Comparison of ENCODE assay signal across 3 cellular contexts in the genomic region with DNA sequence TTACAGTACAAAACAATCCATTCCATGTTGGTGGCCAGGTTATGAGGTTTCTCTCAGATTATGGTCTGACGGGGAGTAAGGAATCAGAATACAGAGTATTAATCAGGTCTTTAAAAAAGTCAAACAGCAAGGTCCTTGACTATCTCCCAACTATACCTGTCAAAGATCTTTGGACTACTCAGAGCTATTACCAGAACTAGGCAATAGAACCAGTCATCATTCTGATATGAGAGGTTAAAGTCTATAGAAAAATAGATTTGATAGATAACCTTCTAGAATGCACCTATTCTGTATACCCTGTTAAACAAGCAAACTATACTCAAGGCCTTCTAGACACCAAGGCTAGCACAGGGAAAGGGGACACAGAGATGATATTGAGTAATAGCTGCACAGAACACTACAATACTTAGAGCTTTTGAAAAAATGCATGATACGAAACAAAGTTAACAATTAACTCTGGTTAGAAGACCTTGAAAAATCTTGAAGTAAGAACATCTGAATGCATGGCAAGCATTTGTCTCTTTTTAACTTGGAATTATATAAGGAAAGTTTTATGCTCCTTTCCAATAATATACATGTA.
TF ChIP-seq lines count a peak whose summit lies in the region.

No MANE protein-coding gene starts in this region.

TF ChIP-seq in SK-N-SH, 30 proteins besides CTCF, POLR2A, EP300 and RAD21 (continued from another document and continues in another):
- TF ChIP-seq GABPA (IDR thresholded peaks at IDR 0.05; ENCODE audit: low read depth) (no peak), EZH2phosphoT487 (IDR thresholded peaks at IDR 0.05; ENCODE audit: borderline replicate concordance, low read depth) (no peak), FOXJ3 (CRISPR knock-in tag; IDR thresholded peaks at IDR 0.05) (no peak), MEF2A (IDR thresholded peaks at IDR 0.05; ENCODE audit: borderline replicate concordance, low read depth) (no peak), RXRA (IDR thresholded peaks at IDR 0.05; ENCODE audit: borderline replicate concordance, low read depth) (no peak), TEAD4 (IDR thresholded peaks at IDR 0.05; ENCODE audit: borderline replicate concordance, insufficient read depth) (no peak), ELF1 (IDR thresholded peaks at IDR 0.05) (no peak), FOSL2 (IDR thresholded peaks at IDR 0.05; ENCODE audit: borderline replicate concordance, low read depth) (no peak), YY1 (IDR thresholded peaks at IDR 0.05; ENCODE audit: low read depth) (no peak), SIN3A (IDR thresholded peaks at IDR 0.05; ENCODE audit: borderline replicate concordance, low read depth, low read length) (no peak)
- TF ChIP-seq, protein P1, sequence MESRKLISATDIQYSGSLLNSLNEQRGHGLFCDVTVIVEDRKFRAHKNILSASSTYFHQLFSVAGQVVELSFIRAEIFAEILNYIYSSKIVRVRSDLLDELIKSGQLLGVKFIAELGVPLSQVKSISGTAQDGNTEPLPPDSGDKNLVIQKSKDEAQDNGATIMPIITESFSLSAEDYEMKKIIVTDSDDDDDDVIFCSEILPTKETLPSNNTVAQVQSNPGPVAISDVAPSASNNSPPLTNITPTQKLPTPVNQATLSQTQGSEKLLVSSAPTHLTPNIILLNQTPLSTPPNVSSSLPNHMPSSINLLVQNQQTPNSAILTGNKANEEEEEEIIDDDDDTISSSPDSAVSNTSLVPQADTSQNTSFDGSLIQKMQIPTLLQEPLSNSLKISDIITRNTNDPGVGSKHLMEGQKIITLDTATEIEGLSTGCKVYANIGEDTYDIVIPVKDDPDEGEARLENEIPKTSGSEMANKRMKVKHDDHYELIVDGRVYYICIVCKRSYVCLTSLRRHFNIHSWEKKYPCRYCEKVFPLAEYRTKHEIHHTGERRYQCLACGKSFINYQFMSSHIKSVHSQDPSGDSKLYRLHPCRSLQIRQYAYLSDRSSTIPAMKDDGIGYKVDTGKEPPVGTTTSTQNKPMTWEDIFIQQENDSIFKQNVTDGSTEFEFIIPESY (IDR thresholded peaks at IDR 0.05; ENCODE audit: borderline replicate concordance, low read depth) = no peak
- TF ChIP-seq, protein P2, sequence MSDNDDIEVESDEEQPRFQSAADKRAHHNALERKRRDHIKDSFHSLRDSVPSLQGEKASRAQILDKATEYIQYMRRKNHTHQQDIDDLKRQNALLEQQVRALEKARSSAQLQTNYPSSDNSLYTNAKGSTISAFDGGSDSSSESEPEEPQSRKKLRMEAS (IDR thresholded peaks at IDR 0.05; ENCODE audit: low read depth) = no peak
- TF ChIP-seq, protein P3, sequence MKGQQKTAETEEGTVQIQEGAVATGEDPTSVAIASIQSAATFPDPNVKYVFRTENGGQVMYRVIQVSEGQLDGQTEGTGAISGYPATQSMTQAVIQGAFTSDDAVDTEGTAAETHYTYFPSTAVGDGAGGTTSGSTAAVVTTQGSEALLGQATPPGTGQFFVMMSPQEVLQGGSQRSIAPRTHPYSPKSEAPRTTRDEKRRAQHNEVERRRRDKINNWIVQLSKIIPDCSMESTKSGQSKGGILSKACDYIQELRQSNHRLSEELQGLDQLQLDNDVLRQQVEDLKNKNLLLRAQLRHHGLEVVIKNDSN (IDR thresholded peaks at IDR 0.05; ENCODE audit: borderline replicate concordance, low read depth) = no peak

TF ChIP-seq in SK-N-SH treated with all-trans-retinoic acid at 6 μM for 48 hours, 23 proteins besides CTCF, POLR2A, EP300 and RAD21:
- TF ChIP-seq ARNTL (CRISPR knock-in tag; IDR thresholded peaks at IDR 0.05; ENCODE audit: borderline replicate concordance, low read depth) (no peak), ZNF8 (CRISPR knock-in tag; IDR thresholded peaks at IDR 0.05) (no peak), TCF4 (CRISPR knock-in tag; IDR thresholded peaks at IDR 0.05; ENCODE audit: borderline replicate concordance) (no peak), OSR1 (CRISPR knock-in tag; IDR thresholded peaks at IDR 0.05) (no peak), ZC3H10 (CRISPR knock-in tag; IDR thresholded peaks at IDR 0.05) (no peak)
- TF ChIP-seq, protein P4, sequence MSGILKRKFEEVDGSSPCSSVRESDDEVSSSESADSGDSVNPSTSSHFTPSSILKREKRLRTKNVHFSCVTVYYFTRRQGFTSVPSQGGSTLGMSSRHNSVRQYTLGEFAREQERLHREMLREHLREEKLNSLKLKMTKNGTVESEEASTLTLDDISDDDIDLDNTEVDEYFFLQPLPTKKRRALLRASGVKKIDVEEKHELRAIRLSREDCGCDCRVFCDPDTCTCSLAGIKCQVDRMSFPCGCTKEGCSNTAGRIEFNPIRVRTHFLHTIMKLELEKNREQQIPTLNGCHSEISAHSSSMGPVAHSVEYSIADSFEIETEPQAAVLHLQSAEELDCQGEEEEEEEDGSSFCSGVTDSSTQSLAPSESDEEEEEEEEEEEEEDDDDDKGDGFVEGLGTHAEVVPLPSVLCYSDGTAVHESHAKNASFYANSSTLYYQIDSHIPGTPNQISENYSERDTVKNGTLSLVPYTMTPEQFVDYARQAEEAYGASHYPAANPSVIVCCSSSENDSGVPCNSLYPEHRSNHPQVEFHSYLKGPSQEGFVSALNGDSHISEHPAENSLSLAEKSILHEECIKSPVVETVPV (CRISPR knock-in tag; IDR thresholded peaks at IDR 0.05) = no peak

TF ChIP-seq in HepG2, 621 proteins besides CTCF, POLR2A, EP300 and RAD21:
- TF ChIP-seq SOX6 (IDR thresholded peaks at IDR 0.05) (no peak), SOX6 (CRISPR knock-in tag; IDR thresholded peaks at IDR 0.05) (peak; percentile 32; the same call in 1 of the 2 replicates), CREB1 (IDR thresholded peaks at IDR 0.05) (no peak), CREB1 (CRISPR knock-in tag; IDR thresholded peaks at IDR 0.05) (no peak; the same call in 1 of the 2 replicates), MAFF (IDR thresholded peaks at IDR 0.05; ENCODE audit: low read depth, low read length) (no peak), RORA (CRISPR knock-in tag; IDR thresholded peaks at IDR 0.05) (no peak), FOXP1 (IDR thresholded peaks at IDR 0.05) (no peak), FOXP1 (CRISPR knock-in tag; IDR thresholded peaks at IDR 0.05) (peak; percentile 30; the same call in 1 of the 2 replicates), ZNF292 (CRISPR knock-in tag; IDR thresholded peaks at IDR 0.05; ENCODE audit: borderline replicate concordance, low read depth) (no peak), MAFK (conservative IDR thresholded peaks at IDR 0.05 in 1 of 2, IDR thresholded peaks at IDR 0.05 in 1 of 2; ENCODE audit: low read length in 2 of 2) (no peak), CEBPB (IDR thresholded peaks at IDR 0.05; ENCODE audit: borderline replicate concordance, low read depth, low read length) (peak; percentile 60; the same call in 1 of the 2 replicates), CEBPG (CRISPR knock-in tag; IDR thresholded peaks at IDR 0.05) (peak; percentile 64; the same call in 1 of the 2 replicates), RCOR2 (CRISPR knock-in tag; IDR thresholded peaks at IDR 0.05) (no peak), RBM39 (IDR thresholded peaks at IDR 0.05; ENCODE audit: low read depth, low read length, poor library complexity, severe bottlenecking) (no peak), SOX13 (IDR thresholded peaks at IDR 0.05) (no peak), SOX13 (CRISPR knock-in tag; conservative IDR thresholded peaks at IDR 0.05 in 1 of 2, IDR thresholded peaks at IDR 0.05 in 1 of 2) (peak in 1 of 2 experiments; percentile 52; a peak in 2 of 4 replicates), TEAD3 (CRISPR knock-in tag; optimal IDR thresholded peaks at IDR 0.05; ENCODE audit: borderline replicate concordance) (no peak), SUZ12 (IDR thresholded peaks at IDR 0.05; ENCODE audit: low read depth, low read length) (no peak), HOXA9 (CRISPR knock-in tag; IDR thresholded peaks at IDR 0.05; ENCODE audit: borderline replicate concordance) (no peak), BCL6 (CRISPR knock-in tag; IDR thresholded peaks at IDR 0.05) (0 out of 2 replicates have a peak, but pooled peaks have one; percentile 14), HNF4A (CRISPR knock-in tag; IDR thresholded peaks at IDR 0.05) (peak; percentile 45; the same call in 1 of the 2 replicates)
- TF ChIP-seq, protein P5, sequence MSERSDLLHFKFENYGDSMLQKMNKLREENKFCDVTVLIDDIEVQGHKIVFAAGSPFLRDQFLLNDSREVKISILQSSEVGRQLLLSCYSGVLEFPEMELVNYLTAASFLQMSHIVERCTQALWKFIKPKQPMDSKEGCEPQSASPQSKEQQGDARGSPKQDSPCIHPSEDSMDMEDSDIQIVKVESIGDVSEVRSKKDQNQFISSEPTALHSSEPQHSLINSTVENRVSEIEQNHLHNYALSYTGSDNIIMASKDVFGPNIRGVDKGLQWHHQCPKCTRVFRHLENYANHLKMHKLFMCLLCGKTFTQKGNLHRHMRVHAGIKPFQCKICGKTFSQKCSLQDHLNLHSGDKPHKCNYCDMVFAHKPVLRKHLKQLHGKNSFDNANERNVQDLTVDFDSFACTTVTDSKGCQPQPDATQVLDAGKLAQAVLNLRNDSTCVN (CRISPR knock-in tag; IDR thresholded peaks at IDR 0.05; ENCODE audit: borderline replicate concordance) = peak; percentile 83; the same call in 1 of the 2 replicates
- TF ChIP-seq, protein P6, sequence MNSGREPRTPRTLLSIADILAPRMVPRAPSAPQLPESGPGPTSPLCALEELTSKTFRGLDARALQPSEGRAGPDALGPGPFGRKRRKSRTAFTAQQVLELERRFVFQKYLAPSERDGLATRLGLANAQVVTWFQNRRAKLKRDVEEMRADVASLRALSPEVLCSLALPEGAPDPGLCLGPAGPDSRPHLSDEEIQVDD (CRISPR knock-in tag; IDR thresholded peaks at IDR 0.05; ENCODE audit: borderline replicate concordance) = no peak
- TF ChIP-seq, protein P7, sequence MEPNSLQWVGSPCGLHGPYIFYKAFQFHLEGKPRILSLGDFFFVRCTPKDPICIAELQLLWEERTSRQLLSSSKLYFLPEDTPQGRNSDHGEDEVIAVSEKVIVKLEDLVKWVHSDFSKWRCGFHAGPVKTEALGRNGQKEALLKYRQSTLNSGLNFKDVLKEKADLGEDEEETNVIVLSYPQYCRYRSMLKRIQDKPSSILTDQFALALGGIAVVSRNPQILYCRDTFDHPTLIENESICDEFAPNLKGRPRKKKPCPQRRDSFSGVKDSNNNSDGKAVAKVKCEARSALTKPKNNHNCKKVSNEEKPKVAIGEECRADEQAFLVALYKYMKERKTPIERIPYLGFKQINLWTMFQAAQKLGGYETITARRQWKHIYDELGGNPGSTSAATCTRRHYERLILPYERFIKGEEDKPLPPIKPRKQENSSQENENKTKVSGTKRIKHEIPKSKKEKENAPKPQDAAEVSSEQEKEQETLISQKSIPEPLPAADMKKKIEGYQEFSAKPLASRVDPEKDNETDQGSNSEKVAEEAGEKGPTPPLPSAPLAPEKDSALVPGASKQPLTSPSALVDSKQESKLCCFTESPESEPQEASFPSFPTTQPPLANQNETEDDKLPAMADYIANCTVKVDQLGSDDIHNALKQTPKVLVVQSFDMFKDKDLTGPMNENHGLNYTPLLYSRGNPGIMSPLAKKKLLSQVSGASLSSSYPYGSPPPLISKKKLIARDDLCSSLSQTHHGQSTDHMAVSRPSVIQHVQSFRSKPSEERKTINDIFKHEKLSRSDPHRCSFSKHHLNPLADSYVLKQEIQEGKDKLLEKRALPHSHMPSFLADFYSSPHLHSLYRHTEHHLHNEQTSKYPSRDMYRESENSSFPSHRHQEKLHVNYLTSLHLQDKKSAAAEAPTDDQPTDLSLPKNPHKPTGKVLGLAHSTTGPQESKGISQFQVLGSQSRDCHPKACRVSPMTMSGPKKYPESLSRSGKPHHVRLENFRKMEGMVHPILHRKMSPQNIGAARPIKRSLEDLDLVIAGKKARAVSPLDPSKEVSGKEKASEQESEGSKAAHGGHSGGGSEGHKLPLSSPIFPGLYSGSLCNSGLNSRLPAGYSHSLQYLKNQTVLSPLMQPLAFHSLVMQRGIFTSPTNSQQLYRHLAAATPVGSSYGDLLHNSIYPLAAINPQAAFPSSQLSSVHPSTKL (CRISPR knock-in tag; IDR thresholded peaks at IDR 0.05) = peak; percentile 24; the same call in 1 of the 2 replicates
- TF ChIP-seq, protein P8, sequence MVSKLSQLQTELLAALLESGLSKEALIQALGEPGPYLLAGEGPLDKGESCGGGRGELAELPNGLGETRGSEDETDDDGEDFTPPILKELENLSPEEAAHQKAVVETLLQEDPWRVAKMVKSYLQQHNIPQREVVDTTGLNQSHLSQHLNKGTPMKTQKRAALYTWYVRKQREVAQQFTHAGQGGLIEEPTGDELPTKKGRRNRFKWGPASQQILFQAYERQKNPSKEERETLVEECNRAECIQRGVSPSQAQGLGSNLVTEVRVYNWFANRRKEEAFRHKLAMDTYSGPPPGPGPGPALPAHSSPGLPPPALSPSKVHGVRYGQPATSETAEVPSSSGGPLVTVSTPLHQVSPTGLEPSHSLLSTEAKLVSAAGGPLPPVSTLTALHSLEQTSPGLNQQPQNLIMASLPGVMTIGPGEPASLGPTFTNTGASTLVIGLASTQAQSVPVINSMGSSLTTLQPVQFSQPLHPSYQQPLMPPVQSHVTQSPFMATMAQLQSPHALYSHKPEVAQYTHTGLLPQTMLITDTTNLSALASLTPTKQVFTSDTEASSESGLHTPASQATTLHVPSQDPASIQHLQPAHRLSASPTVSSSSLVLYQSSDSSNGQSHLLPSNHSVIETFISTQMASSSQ (IDR thresholded peaks at IDR 0.05; ENCODE audit: low read depth) = 0 out of 2 replicates have a peak, but pooled peaks have one; percentile 20
- TF ChIP-seq, protein P8 (CRISPR knock-in tag; IDR thresholded peaks at IDR 0.05; ENCODE audit: borderline replicate concordance) = peak; percentile 62; the same call in 1 of the 2 replicates
